8 cellular contexts compared by ENCODE assay signal in the genomic region with DNA sequence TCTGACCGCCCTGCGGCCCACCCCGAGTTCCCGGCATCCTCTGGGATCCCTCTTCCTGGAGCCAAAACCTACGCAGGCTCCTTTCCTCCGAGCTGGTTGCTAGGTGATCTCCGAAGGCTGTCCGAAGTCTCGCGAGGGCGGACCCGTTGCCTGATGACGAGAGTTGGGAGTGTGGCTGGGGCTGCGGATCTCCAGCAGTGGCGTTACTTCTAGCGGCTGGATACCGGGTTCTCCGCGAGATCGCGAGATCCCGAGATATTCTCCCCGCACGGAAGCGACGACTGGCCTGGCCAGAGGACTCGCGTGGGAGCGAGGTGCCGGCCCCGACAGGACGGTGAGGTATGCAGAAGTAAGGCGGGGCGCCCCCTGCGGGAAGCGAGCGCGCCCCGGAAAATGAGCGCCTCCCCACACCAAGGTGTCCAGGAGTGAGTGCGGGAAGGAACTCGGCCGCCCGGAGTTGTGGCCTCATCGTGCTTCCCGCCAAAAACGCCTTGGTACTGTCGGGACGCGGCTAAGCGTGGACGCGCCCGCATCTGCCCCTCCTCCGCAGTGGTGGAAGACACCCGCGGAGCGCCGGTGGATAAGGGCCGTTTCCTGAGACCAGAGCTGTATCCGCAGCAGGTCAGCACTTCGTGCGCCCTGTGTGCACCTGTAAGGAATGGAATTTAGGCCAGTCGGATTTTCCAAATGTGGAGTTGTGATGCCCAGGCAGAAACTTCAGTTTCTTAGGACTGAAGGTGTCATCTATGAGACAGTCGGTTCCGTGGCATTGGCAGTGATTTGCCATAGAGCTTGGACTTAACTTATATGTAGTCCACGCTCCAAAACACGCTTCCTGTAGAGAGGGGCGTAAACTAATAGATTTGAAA. TPM values are rescaled to one million over a fixed set of nuclear protein-coding genes. Genes with fewer than 3 reads are reported as not detected.
DNase-seq lines count a peak whose midpoint lies in the region; ATAC-seq and TF ChIP-seq lines count a peak whose summit lies in the region.

A gene (plus strand): TSS at position 146 of the 869 bp plus-strand sequence. CDS start 1,426 bp downstream, outside the sequence.

- peaks cover 17% of the 10 kb centered on the region for H3K36me3 ChIP-seq in endodermal cell (ENCODE audit: control insufficient read depth, insufficient read depth, low read length)

- H3K4me1 Mint-ChIP-seq in activated CD8-positive, alpha-beta memory T cell treated with anti-CD3 and anti-CD28 coated beads, Interleukin-2, amount 10 ng/mL, durations not matched to agents 7 days and 5 days, result peaks cover 34% of the 10 kb centered on the region
- peaks cover 21% of the 10 kb centered on the region for H3K4me1 Mint-ChIP-seq in endodermal cell

- H3K27ac Mint-ChIP-seq in activated CD8-positive, alpha-beta memory T cell treated with anti-CD3 and anti-CD28 coated beads, Interleukin-2, amount 10 ng/mL, durations not matched to agents 7 days and 5 days, result peak within 1 kb of the TSS; percentile 93
- H3K27ac Mint-ChIP-seq in endodermal cell, result peak within 1 kb of the TSS; percentile 97

- peak within 1 kb of the TSS; percentile 96 for H3K4me3 ChIP-seq in endodermal cell (ENCODE audit: low read length)

- H3K4me3 Mint-ChIP-seq in activated CD8-positive, alpha-beta memory T cell treated with anti-CD3 and anti-CD28 coated beads, Interleukin-2, amount 10 ng/mL, durations not matched to agents 7 days and 5 days, result peak within 1 kb of the TSS; percentile 97
- H3K4me3 Mint-ChIP-seq in endodermal cell, result peak within 1 kb of the TSS; percentile 88

- CTCF ChIA-PET in activated CD8-positive, alpha-beta memory T cell treated with anti-CD3 and anti-CD28 coated beads, Interleukin-2, amount 10 ng/mL, durations not matched to agents 7 days and 5 days (lab: Charles Lee), result interaction anchor here (1.0 to 6.2 kb wide), 20 partner anchors 9 to 554 kb away, joined by 3 to 65 read pairs (median 6); a partner anchor contains a TSS

- H3K27ac ChIP-seq in endodermal cell (ENCODE audit: low read depth, low read length), result peak within 1 kb of the TSS; percentile 86

- peak; percentile 96 for ATAC-seq in activated CD8-positive, alpha-beta memory T cell treated with anti-CD3 and anti-CD28 coated beads, Interleukin-2, amount 10 ng/mL, durations not matched to agents 7 days and 5 days

- H3K4me1 ChIP-seq in endodermal cell (ENCODE audit: control insufficient read depth, insufficient read depth, low read length), result no peaks in the 10 kb centered on the region

- no peaks in the 10 kb centered on the region for H3K9me3 ChIP-seq in endodermal cell (ENCODE audit: control insufficient read depth, low read length)

- WGBS in endodermal cell (ENCODE audit: insufficient coverage in 1 of 2, insufficient read length in 1 of 2), 2 experiments, result 1 to 3% methylated on average over 21 to 69 of the region's 69 CpGs

- no peaks in the 10 kb centered on the region for H3K27me3 ChIP-seq in endodermal cell (ENCODE audit: control insufficient read depth, insufficient read depth, low read length, poor library complexity, severe bottlenecking)

- H3K9me3 Mint-ChIP-seq in activated CD8-positive, alpha-beta memory T cell treated with anti-CD3 and anti-CD28 coated beads, Interleukin-2, amount 10 ng/mL, durations not matched to agents 7 days and 5 days (ENCODE audit: low read depth), result no peaks in the 10 kb centered on the region
- no peaks in the 10 kb centered on the region for H3K9me3 Mint-ChIP-seq in endodermal cell

- H3K9ac ChIP-seq in endodermal cell (ENCODE audit: extremely low read depth, low read length, poor library complexity, severe bottlenecking), result peak within 1 kb of the TSS; percentile 78

- peak; percentile 97 for DNase-seq in COR-L47 (lab: John Stamatoyannopoulos, UW)
- peak; percentile 86 for DNase-seq in GM20000 (ENCODE audit: low spot score)
- peak; percentile 97 for DNase-seq in HT-29 (ENCODE audit: low spot score)
- peak; percentile 87 for DNase-seq in NK-92 treated with Interleukin-12 subunit alpha and Interleukin-12 subunit beta, amount 100 ng/mL, for 24 hours (lab: John Stamatoyannopoulos, UW)
- DNase-seq in activated CD8-positive, alpha-beta memory T cell treated with anti-CD3 and anti-CD28 coated beads, Interleukin-2, amount 10 ng/mL, durations not matched to agents 7 days and 5 days, result peak; percentile 96
- DNase-seq in endodermal cell, result peak; percentile 99
- peak; percentile 98 for DNase-seq in mesenteric fat pad (ENCODE audit: low spot score)
- peak; percentile 65 for DNase-seq in stimulated activated CD8-positive, alpha-beta memory T cell treated with anti-CD3 and anti-CD28 coated beads, Interleukin-15, amount 100 ng/mL, for 24 hours (ENCODE audit: low read depth)

- peaks cover 20% of the 10 kb centered on the region for H3K36me3 Mint-ChIP-seq in activated CD8-positive, alpha-beta memory T cell treated with anti-CD3 and anti-CD28 coated beads, Interleukin-2, amount 10 ng/mL, durations not matched to agents 7 days and 5 days
- H3K36me3 Mint-ChIP-seq in endodermal cell (ENCODE audit: low read depth), result peaks cover 9% of the 10 kb centered on the region

- TF ChIP-seq CTCF in GM20000 (IDR thresholded peaks at IDR 0.05; ENCODE audit: extremely low read depth, missing control alignments), result peak; percentile 74
- peak; percentile 72 for TF ChIP-seq CTCF in endodermal cell (conservative IDR thresholded peaks at IDR 0.05)

- no peaks in the 10 kb centered on the region for H3K27me3 Mint-ChIP-seq in activated CD8-positive, alpha-beta memory T cell treated with anti-CD3 and anti-CD28 coated beads, Interleukin-2, amount 10 ng/mL, durations not matched to agents 7 days and 5 days
- peaks cover 5% of the 10 kb centered on the region for H3K27me3 Mint-ChIP-seq in endodermal cell (ENCODE audit: insufficient read depth)

RNA-seq across cellular contexts. Expression of the gene that starts here (rescaled TPM):
- total RNA-seq in HT-29 (2014; rRNA removed; shearing (Covaris generic)), result 0.18 and 0.31 TPM in 2 replicates
- total RNA-seq in activated CD8-positive, alpha-beta memory T cell treated with anti-CD3 and anti-CD28 coated beads, Interleukin-2, amount 10 ng/mL, durations not matched to agents 7 days and 5 days, result 1 to 10 TPM; 2.4 to 2.8 TPM
- total RNA-seq in endodermal cell (1 to 10 TPM; 2.6 to 5.0 TPM), mesenteric fat pad (2.6 TPM)
- 2.6 TPM for polyA plus RNA-seq in endodermal cell (2013, experiment 1 of 2)
- polyA plus RNA-seq in endodermal cell (2013, experiment 2 of 2), result 4.1 TPM

Comparison
In these comparisons a context has a peak if more than half of its experiments do, and no peak if none do; other contexts are left out.
1. Peak in every context shown above with its lines: DNase-seq, ATAC-seq, H3K4me3 ChIP-seq and H3K27ac ChIP-seq.
2. Peak in DNase-seq in HT-29; RNA of the gene not detected or under 1 TPM.